Comparison of ENCODE assay signal across 2 cellular contexts in genomic region chr22:29259253-29259899, GRCh38.
TF ChIP-seq lines count a peak whose summit lies in the region.

No MANE protein-coding gene starts in this region.

TF ChIP-seq in GM23338, 12 proteins besides CTCF, POLR2A, EP300 and RAD21 (continued from another document):
- TF ChIP-seq ZNF462 (CRISPR knock-in tag; IDR thresholded peaks at IDR 0.05) (no peak), ZNF114 (CRISPR knock-in tag; IDR thresholded peaks at IDR 0.05) (no peak), JUNB (IDR thresholded peaks at IDR 0.05; ENCODE audit: unreplicated experiment) (no peak), STAT1 (IDR thresholded peaks at IDR 0.05; ENCODE audit: unreplicated experiment) (no peak), REST (IDR thresholded peaks at IDR 0.05; ENCODE audit: unreplicated experiment) (no peak)

TF ChIP-seq in SK-N-SH treated with all-trans-retinoic acid at 6 μM for 48 hours, 23 proteins besides CTCF, POLR2A, EP300 and RAD21 (continued from another document):
- TF ChIP-seq PATZ1 (CRISPR knock-in tag; IDR thresholded peaks at IDR 0.05; ENCODE audit: borderline replicate concordance) = no peak
- TF ChIP-seq ARNTL (CRISPR knock-in tag; IDR thresholded peaks at IDR 0.05; ENCODE audit: borderline replicate concordance, low read depth) = no peak
- no peak for TF ChIP-seq SNAI2 (CRISPR knock-in tag; IDR thresholded peaks at IDR 0.05)
- no peak for TF ChIP-seq ESRRG (CRISPR knock-in tag; IDR thresholded peaks at IDR 0.05)
- no peak for TF ChIP-seq ZNF565 (CRISPR knock-in tag; conservative IDR thresholded peaks at IDR 0.05; ENCODE audit: low read depth)
